In the genomic region with DNA sequence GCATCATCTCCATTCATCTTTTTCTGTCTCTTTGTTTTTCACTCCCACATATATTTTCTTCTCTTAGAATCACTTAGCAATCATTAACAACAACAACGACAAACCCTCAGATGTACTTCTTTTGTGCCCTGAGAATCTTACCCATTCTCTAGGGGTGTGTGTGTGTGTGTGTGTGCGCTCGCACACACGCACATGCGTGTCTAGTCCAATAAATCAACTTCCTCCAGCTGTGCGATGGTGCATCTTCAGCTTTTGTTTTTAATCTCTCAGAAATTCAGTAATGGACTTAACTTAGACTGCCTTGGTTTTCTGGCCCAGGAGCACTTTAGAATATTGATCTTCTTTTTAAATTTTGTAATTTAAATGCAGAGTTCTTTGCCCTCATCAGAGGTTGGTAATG, we compare ENCODE assay signal across 35 cellular contexts.
"Had no signal": no experiment of that assay in that cellular context is flagged by ENCODE, and none has a peak within 500 bp of the region (broad histone marks: within the 10 kb centered on the region; RNA-seq: fewer than 3 reads in every experiment).

No MANE protein-coding gene starts in this region.

- H3K27me3 ChIP-seq: ascending aorta, cardiac muscle cell had no signal

- H3K4me1 Mint-ChIP-seq: activated B cell treated with CpG ODN at 0.5 μM for 24 hours; activated CD4-positive, alpha-beta T cell treated with anti-CD3 and anti-CD28 coated beads, Interleukin-2, amount 10 ng/mL, durations not matched to agents 24 days and 14 days; activated naive CD4-positive, alpha-beta T cell treated with anti-CD3 and anti-CD28 coated beads, Interleukin-2, amount 10 ng/mL, durations not matched to agents 7 days and 5 days; activated naive CD4-positive, alpha-beta T cell treated with anti-CD3 and anti-CD28 coated beads, Interleukin-2, amount 50 U/mL, for 24 hours; activated naive CD8-positive, alpha-beta T cell treated with anti-CD3 and anti-CD28 coated beads, Interleukin-2, amount 10 ng/mL, durations not matched to agents 7 days and 5 days; activated naive CD8-positive, alpha-beta T cell treated with anti-CD3 and anti-CD28 coated beads, Interleukin-2, amount 50 U/mL, for 24 hours; central memory CD8-positive, alpha-beta T cell had no signal

- H3K4me3 ChIP-seq: ascending aorta, cardiac muscle cell had no signal

- H3K9me3 Mint-ChIP-seq: activated B cell treated with CpG ODN at 0.5 μM for 24 hours; activated CD4-positive, alpha-beta memory T cell treated with anti-CD3 and anti-CD28 coated beads for 36 hours; activated naive CD4-positive, alpha-beta T cell treated with anti-CD3 and anti-CD28 coated beads, Interleukin-2, amount 50 U/mL, for 24 hours; central memory CD8-positive, alpha-beta T cell had no signal

- H3K27me3 Mint-ChIP-seq: activated CD4-positive, alpha-beta memory T cell treated with anti-CD3 and anti-CD28 coated beads for 36 hours; activated CD4-positive, alpha-beta T cell treated with anti-CD3 and anti-CD28 coated beads, Interleukin-2, amount 10 ng/mL, durations not matched to agents 24 days and 14 days; activated CD8-positive, alpha-beta T cell treated with anti-CD3 and anti-CD28 coated beads for 36 hours; activated naive CD4-positive, alpha-beta T cell treated with anti-CD3 and anti-CD28 coated beads, Interleukin-2, amount 10 ng/mL, durations not matched to agents 7 days and 5 days; activated naive CD8-positive, alpha-beta T cell treated with anti-CD3 and anti-CD28 coated beads, Interleukin-2, amount 10 ng/mL, durations not matched to agents 7 days and 5 days; central memory CD8-positive, alpha-beta T cell had no signal

- H3K36me3 ChIP-seq: ascending aorta, cardiac muscle cell had no signal

- H3K4me1 ChIP-seq: ascending aorta had no signal

- DNase-seq: activated B cell treated with CpG ODN at 0.5 μM for 24 hours; activated CD4-positive, alpha-beta memory T cell treated with anti-CD3 and anti-CD28 coated beads for 36 hours; activated CD4-positive, alpha-beta T cell treated with anti-CD3 and anti-CD28 coated beads for 4 hours; activated CD4-positive, alpha-beta T cell treated with anti-CD3 and anti-CD28 coated beads, Interleukin-2, amount 10 ng/mL, durations not matched to agents 24 days and 14 days; activated CD4-positive, alpha-beta T cell treated with anti-CD3 and anti-CD28 coated beads, Interleukin-2, amount 50 U/mL, for 1 hour; activated CD4-positive, alpha-beta T cell treated with anti-CD3 and anti-CD28 coated beads, Interleukin-2, amount 50 U/mL, for 4 hours; activated CD4-positive, CD25-positive, alpha-beta regulatory T cell treated with anti-CD3 and anti-CD28 coated beads, Interleukin-2, amount 50 U/mL, for 72 hours; activated CD8-positive, alpha-beta memory T cell treated with anti-CD3 and anti-CD28 coated beads, Interleukin-2, amount 50 U/mL, for 4 hours; activated CD8-positive, alpha-beta T cell treated with anti-CD3 and anti-CD28 coated beads for 36 hours; activated effector memory CD4-positive, alpha-beta T cell treated with Interleukin-2 at 50 U/mL for 16 hours; activated gamma-delta T cell; activated naive CD4-positive, alpha-beta T cell treated with anti-CD3 and anti-CD28 coated beads, Interleukin-2, amount 10 ng/mL, durations not matched to agents 7 days and 5 days; activated naive CD4-positive, alpha-beta T cell treated with Interleukin-2 at 50 U/mL for 16 hours; activated naive CD8-positive, alpha-beta T cell treated with anti-CD3 and anti-CD28 coated beads, Interleukin-2, amount 10 ng/mL, durations not matched to agents 7 days and 5 days; activated naive CD8-positive, alpha-beta T cell treated with anti-CD3 and anti-CD28 coated beads, Interleukin-2, amount 50 U/mL, for 24 hours; activated T-cell treated with anti-CD3 and anti-CD28 coated beads for 4 hours; activated T-cell treated with anti-CD3 and anti-CD28 coated beads, Interleukin-2, amount 50 U/mL, for 1 hour; activated T-cell treated with anti-CD3 and anti-CD28 coated beads, Interleukin-2, amount 50 U/mL, for 48 hours; amygdala; anterior cingulate cortex; caudate nucleus; cerebellar nuclear complex; T-helper 1 cell; T-helper 2 cell; T-helper 9 cell had no signal

- ATAC-seq: activated CD8-positive, alpha-beta T cell treated with anti-CD3 and anti-CD28 coated beads for 36 hours; activated naive CD8-positive, alpha-beta T cell treated with anti-CD3 and anti-CD28 coated beads, Interleukin-2, amount 50 U/mL, for 24 hours had no signal

- H3K9me3 ChIP-seq: ascending aorta had no signal

- H3K27ac ChIP-seq: ascending aorta, cardiac muscle cell, VCaP had no signal

- H3K4me3 Mint-ChIP-seq: activated B cell treated with CpG ODN at 0.5 μM for 24 hours; activated CD4-positive, alpha-beta memory T cell treated with anti-CD3 and anti-CD28 coated beads for 36 hours; activated CD4-positive, alpha-beta T cell treated with anti-CD3 and anti-CD28 coated beads, Interleukin-2, amount 10 ng/mL, durations not matched to agents 24 days and 14 days; activated CD8-positive, alpha-beta T cell treated with anti-CD3 and anti-CD28 coated beads for 36 hours; activated naive CD4-positive, alpha-beta T cell treated with anti-CD3 and anti-CD28 coated beads, Interleukin-2, amount 10 ng/mL, durations not matched to agents 7 days and 5 days; activated naive CD4-positive, alpha-beta T cell treated with anti-CD3 and anti-CD28 coated beads, Interleukin-2, amount 50 U/mL, for 24 hours; activated naive CD8-positive, alpha-beta T cell; activated naive CD8-positive, alpha-beta T cell treated with anti-CD3 and anti-CD28 coated beads, Interleukin-2, amount 10 ng/mL, durations not matched to agents 7 days and 5 days; activated naive CD8-positive, alpha-beta T cell treated with anti-CD3 and anti-CD28 coated beads, Interleukin-2, amount 50 U/mL, for 24 hours; brain; central memory CD8-positive, alpha-beta T cell; T-helper 1 cell treated with Interleukin-12 subunit alpha and Interleukin-12 subunit beta and Interleukin-4 antibody, amounts not matched to agents 30 μg/mL and 1 μg/mL, for 36 hours; T-helper 2 cell treated with Interferon-gamma antibody and Interleukin-4, amounts not matched to agents 5 μg/mL and 100 μg/mL, for 36 hours had no signal

- H3K36me3 Mint-ChIP-seq: activated CD4-positive, alpha-beta memory T cell treated with anti-CD3 and anti-CD28 coated beads for 36 hours; activated naive CD4-positive, alpha-beta T cell treated with anti-CD3 and anti-CD28 coated beads, Interleukin-2, amount 10 ng/mL, durations not matched to agents 7 days and 5 days; activated naive CD4-positive, alpha-beta T cell treated with anti-CD3 and anti-CD28 coated beads, Interleukin-2, amount 50 U/mL, for 24 hours; activated naive CD8-positive, alpha-beta T cell; activated naive CD8-positive, alpha-beta T cell treated with anti-CD3 and anti-CD28 coated beads, Interleukin-2, amount 10 ng/mL, durations not matched to agents 7 days and 5 days; brain had no signal

- H3K27ac Mint-ChIP-seq: activated B cell treated with CpG ODN at 0.5 μM for 24 hours; activated CD4-positive, alpha-beta memory T cell treated with anti-CD3 and anti-CD28 coated beads for 36 hours; activated CD4-positive, alpha-beta T cell treated with anti-CD3 and anti-CD28 coated beads, Interleukin-2, amount 10 ng/mL, durations not matched to agents 24 days and 14 days; activated CD8-positive, alpha-beta T cell treated with anti-CD3 and anti-CD28 coated beads for 36 hours; activated naive CD4-positive, alpha-beta T cell treated with anti-CD3 and anti-CD28 coated beads, Interleukin-2, amount 10 ng/mL, durations not matched to agents 7 days and 5 days; activated naive CD4-positive, alpha-beta T cell treated with anti-CD3 and anti-CD28 coated beads, Interleukin-2, amount 50 U/mL, for 24 hours; activated naive CD8-positive, alpha-beta T cell; activated naive CD8-positive, alpha-beta T cell treated with anti-CD3 and anti-CD28 coated beads, Interleukin-2, amount 10 ng/mL, durations not matched to agents 7 days and 5 days; activated naive CD8-positive, alpha-beta T cell treated with anti-CD3 and anti-CD28 coated beads, Interleukin-2, amount 50 U/mL, for 24 hours; activated T-helper 2 cell treated with anti-CD3 and anti-CD28 coated beads, Interferon-gamma antibody, Interleukin-2, Interleukin-4, amounts not matched to agents 10 μg/mL and 5 μg/mL and 100 μg/mL, durations not matched to agents 14 hours and 24 hours and 36 hours; T-helper 1 cell treated with Interleukin-12 subunit alpha and Interleukin-12 subunit beta and Interleukin-4 antibody, amounts not matched to agents 30 μg/mL and 1 μg/mL, for 36 hours; T-helper 2 cell treated with Interferon-gamma antibody and Interleukin-4, amounts not matched to agents 5 μg/mL and 100 μg/mL, for 36 hours had no signal
